In genomic region chr3:45011756-45012441, GRCh38 we compare ENCODE assay signal across 8 cellular contexts. TPM values are rescaled to one million over a fixed set of nuclear protein-coding genes. Genes with fewer than 3 reads are reported as not detected.
DNase-seq lines count a peak whose midpoint lies in the region; ATAC-seq and TF ChIP-seq lines count a peak whose summit lies in the region.

No MANE protein-coding gene starts in this region.

- peaks cover 5% of the 10 kb centered on the region for H4K20me1 ChIP-seq in IMR-90 (ENCODE audit: insufficient read depth, low read length)

- POLR2A ChIA-PET in IMR-90 (lab: Charles Lee; ENCODE audit: unreplicated experiment): interaction anchor here (0.6 kb wide), 1 partner anchor 679 kb away, joined by 3 read pairs; no protein-coding TSS in a partner anchor

- peaks cover 30% of the 10 kb centered on the region for H3K4me1 ChIP-seq in IMR-90 (ENCODE audit: control insufficient read depth, insufficient read depth, low read length)

- peaks cover 32% of the 10 kb centered on the region for H3K36me3 Mint-ChIP-seq in memory B cell

- peak overlapping the region; percentile 93 for H4K5ac ChIP-seq in IMR-90 (ENCODE audit: low read depth, low read length)

- peaks cover 36% of the 10 kb centered on the region for H3K9me1 ChIP-seq in IMR-90 (ENCODE audit: insufficient read depth, low read length)

- WGBS in IMR-90 (ENCODE audit: extremely low coverage in 2 of 2, insufficient read length in 1 of 2), 2 experiments: no CpG with 5 or more reads among the region's 7 CpGs

- peak overlapping the region; percentile 95 for H3K56ac ChIP-seq in IMR-90 (ENCODE audit: extremely low read depth, insufficient read depth, low read length)

- peak overlapping the region; percentile 96 for H2BK20ac ChIP-seq in IMR-90 (ENCODE audit: low read depth, low read length)

- DNase-seq in AG10803 (ENCODE audit: low read depth): peak; percentile 97
- DNase-seq in IMR-90: peak; percentile 91
- DNase-seq in choroid plexus epithelial cell (ENCODE audit: low read depth): peak; percentile 97
- DNase-seq in memory B cell (ENCODE audit: low spot score in 2 of 2): no peak
- no peak for DNase-seq in NCI-H2081 (lab: John Stamatoyannopoulos, UW)
- DNase-seq in NCI-H69 (lab: John Stamatoyannopoulos, UW): no peak
- no peak for DNase-seq in central memory CD4-positive, alpha-beta T cell

- H3K9ac ChIP-seq in IMR-90 (ENCODE audit: low read depth, low read length): peak overlapping the region; percentile 61

- peak overlapping the region; percentile 97 for H3K27ac ChIP-seq in IMR-90 (ENCODE audit: insufficient read depth, low read length)

- CTCF ChIA-PET in IMR-90 (lab: Yijun Ruan, JAX): interaction anchor here (0.6 to 1.5 kb wide), 4 partner anchors 10 to 708 kb away, joined by 3 to 5 read pairs (median 4); partner anchors contain the start of gene CLEC3B

- in situ Hi-C loops in IMR-90 (cut with MboI; ENCODE audit: low sequenced_read_pairs): no loop called here

- H3K27me3 Mint-ChIP-seq in memory B cell: no peaks in the 10 kb centered on the region

- dilution Hi-C loops in IMR-90 (cut with HindIII; ENCODE audit: low sequenced_read_pairs, unreplicated experiment): no loop called here

- no peaks in the 10 kb centered on the region for H3K9me3 Mint-ChIP-seq in memory B cell

- H3K14ac ChIP-seq in IMR-90 (replicated peaks; ENCODE audit: low read depth, low read length): peak overlapping the region; percentile 97

- peak overlapping the region; percentile 97 for H2BK120ac ChIP-seq in IMR-90 (ENCODE audit: low read depth, low read length)

- peak overlapping the region; percentile 65 for H2AFZ ChIP-seq in IMR-90 (replicated peaks; ENCODE audit: low read length, poor library complexity)

- H3K79me1 ChIP-seq in IMR-90 (ENCODE audit: low read depth in 1 of 2, low read length in 2 of 2): peaks cover 0 to 33% of the 10 kb centered on the region in 2 experiments; a peak in 2 of 4 replicates

- peak overlapping the region; percentile 97 for H3K4ac ChIP-seq in IMR-90 (ENCODE audit: low read depth, low read length)

- H3K27ac Mint-ChIP-seq in memory B cell: peak overlapping the region; percentile 81

- no peak for TF ChIP-seq POLR2A in IMR-90 (IDR thresholded peaks at IDR 0.05; ENCODE audit: low read depth, low read length)

- H3K4me3 ChIP-seq in AG10803 (ENCODE audit: low read length): peak overlapping the region; percentile 41
- H3K4me3 ChIP-seq in IMR-90 (ENCODE audit: insufficient read depth, low read depth, low read length): 0 out of 2 replicates have a peak overlapping the region, but pooled peaks have one; percentile 13
- peak overlapping the region; percentile 23 for H3K4me3 ChIP-seq in choroid plexus epithelial cell (ENCODE audit: low read depth, low read length)

- peak overlapping the region; percentile 95 for H2AK9ac ChIP-seq in IMR-90 (replicated peaks; ENCODE audit: low read depth, low read length, poor library complexity)

- BruUV-seq in IMR-90 (replicated peaks; lab: Mats Ljungman, UMichigan): no TSS peak

- H4K91ac ChIP-seq in IMR-90 (ENCODE audit: insufficient read depth, low read depth, low read length): peak overlapping the region; percentile 96

- no peaks in the 10 kb centered on the region for H3K27me3 ChIP-seq in IMR-90 (ENCODE audit: control insufficient read depth, insufficient read depth, low read length)

- peaks cover 4% of the 10 kb centered on the region; the same call in 1 of the 2 replicates for H3K36me3 ChIP-seq in IMR-90 (ENCODE audit: control insufficient read depth, insufficient read depth, low read length)

- H4K8ac ChIP-seq in IMR-90 (ENCODE audit: low read depth in 2 of 2, low read length in 2 of 2): peak overlapping the region; percentile 45 to 91

- peak overlapping the region; percentile 96 for H2BK5ac ChIP-seq in IMR-90 (ENCODE audit: low read depth, low read length, poor library complexity, severe bottlenecking)

- peak overlapping the region; percentile 89 for H3K4me2 ChIP-seq in IMR-90 (ENCODE audit: low read depth, low read length)

- ATAC-seq in IMR-90 (ENCODE audit: low read depth): peak; percentile 77
- peak; percentile 53 for ATAC-seq in memory B cell (ENCODE audit: low read depth)
- no peak for ATAC-seq in HG03521 (IDR thresholded peaks at IDR 0.05; ENCODE audit: unreplicated experiment)

- H3K23ac ChIP-seq in IMR-90 (ENCODE audit: low read depth, low read length): peak overlapping the region; percentile 96

- H3K18ac ChIP-seq in IMR-90 (ENCODE audit: low read depth, low read length): peak overlapping the region; percentile 91

- TF ChIP-seq CTCF in AG10803 (conservative IDR thresholded peaks at IDR 0.05; ENCODE audit: low read length) (no peak), IMR-90 (conservative IDR thresholded peaks at IDR 0.05; ENCODE audit: low read depth, low read length) (no peak), choroid plexus epithelial cell (conservative IDR thresholded peaks at IDR 0.05; ENCODE audit: low read depth, low read length) (no peak)

- H3K4me3 Mint-ChIP-seq in memory B cell: no peak overlapping the region

- intact Hi-C loops in IMR-90 (cut with micrococcal nuclease): no loop called here

- H3K9me3 ChIP-seq in IMR-90 (ENCODE audit: control insufficient read depth, insufficient read depth, low read length): no peaks in the 10 kb centered on the region

- H2AK5ac ChIP-seq in IMR-90 (ENCODE audit: low read depth, low read length): peak overlapping the region; percentile 82

- peaks cover 7% of the 10 kb centered on the region for H3K4me1 Mint-ChIP-seq in memory B cell

- peak overlapping the region; percentile 85; the same call in 2 of the 3 replicates for H2BK15ac ChIP-seq in IMR-90 (ENCODE audit: low read depth, low read length)

- no peak for TF ChIP-seq RAD21 in IMR-90 (IDR thresholded peaks at IDR 0.05; ENCODE audit: low read length)

TF ChIP-seq in IMR-90, 13 proteins besides CTCF, POLR2A, EP300 and RAD21:
- no peak for TF ChIP-seq MXI1 (IDR thresholded peaks at IDR 0.05; ENCODE audit: borderline replicate concordance, low read depth, low read length)
- TF ChIP-seq MAFK (IDR thresholded peaks at IDR 0.05; ENCODE audit: low read depth, low read length): peak; percentile 88
- no peak for TF ChIP-seq SMC3 (IDR thresholded peaks at IDR 0.05; ENCODE audit: low read depth, low read length)

RNA-seq across cellular contexts. Expression of gene CLEC3B, which starts 14.2 kb away (rescaled TPM):
- 1.9 and 3.6 TPM in 2 replicates for total RNA-seq in IMR-90 (2012; rRNA removed)
- polyA plus RNA-seq in IMR-90 (2012; rRNA removed): 13.2 and 13.8 TPM in 2 replicates
- 20.2 and 52.4 TPM in 2 replicates for polyA plus RNA-seq in IMR-90 (2012; cell fraction: cytosol; rRNA removed)
- polyA plus RNA-seq in IMR-90 (2012; cell fraction: nucleus; rRNA removed; ENCODE audit: low replicate concordance): 7.8 and 10.6 TPM in 2 replicates

RNA-seq across cellular contexts. Expression of gene EXOSC7, which starts 35.9 kb away (rescaled TPM):
- 62.2 and 96.9 TPM in 2 replicates for total RNA-seq in IMR-90 (2012; rRNA removed)
- polyA plus RNA-seq in IMR-90 (2012; rRNA removed): 52.8 and 61.6 TPM in 2 replicates
- polyA plus RNA-seq in IMR-90 (2012; cell fraction: cytosol; rRNA removed): 39.4 and 46.8 TPM in 2 replicates
- polyA plus RNA-seq in IMR-90 (2012; cell fraction: nucleus; rRNA removed; ENCODE audit: low replicate concordance): 22.4 and 65.7 TPM in 2 replicates

RNA-seq across cellular contexts. Expression of gene ZDHHC3, which starts 35.9 kb away (rescaled TPM):
- total RNA-seq in IMR-90 (2012; rRNA removed): 57.2 and 57.7 TPM in 2 replicates
- 58.0 and 59.6 TPM in 2 replicates for polyA plus RNA-seq in IMR-90 (2012; rRNA removed)
- 36.8 and 44.6 TPM in 2 replicates for polyA plus RNA-seq in IMR-90 (2012; cell fraction: cytosol; rRNA removed)
- 30.2 and 63.6 TPM in 2 replicates for polyA plus RNA-seq in IMR-90 (2012; cell fraction: nucleus; rRNA removed; ENCODE audit: low replicate concordance)

Comparison
In these comparisons a context has a peak if more than half of its experiments do, and no peak if none do; other contexts are left out.
1. DNase-seq: peak in AG10803 (single experiment), IMR-90 (single experiment) and choroid plexus epithelial cell (single experiment); none in memory B cell (0 of 2), NCI-H2081 (0 of 2), NCI-H69 (single experiment) and central memory CD4-positive, alpha-beta T cell (single experiment).
2. Peak in every context shown above with its lines, with median percentiles within 50 percentile points of each other: H3K4me3 ChIP-seq.